In genomic region chr3:77038928-77039605, GRCh38 we compare ENCODE assay signal across 8 cellular contexts. TPM values are rescaled to one million over a fixed set of nuclear protein-coding genes. Genes with fewer than 3 reads are reported as not detected.
DNase-seq lines count a peak whose midpoint lies in the region; ATAC-seq and TF ChIP-seq lines count a peak whose summit lies in the region.

No MANE protein-coding gene starts in this region.

- peak overlapping the region; percentile 96 for H3K4me3 Mint-ChIP-seq in endothelial cell (ENCODE audit: unreplicated experiment)
- no peak overlapping the region for H3K4me3 Mint-ChIP-seq in effector memory CD8-positive, alpha-beta T cell

- no peak for TF ChIP-seq CTCF in endothelial cell (IDR thresholded peaks at IDR 0.05; ENCODE audit: unreplicated experiment)

- peak overlapping the region; percentile 24 for H3K9ac ChIP-seq in mucosa of stomach (ENCODE audit: low read length)

- H3K4me3 ChIP-seq in mucosa of stomach (ENCODE audit: low read length): peak overlapping the region; percentile 23

- H3K9me3 ChIP-seq in mucosa of stomach (ENCODE audit: control insufficient read depth, low read length): no peaks in the 10 kb centered on the region

- H3K36me3 ChIP-seq in mucosa of stomach (ENCODE audit: control insufficient read depth, insufficient read depth, low read length): no peaks in the 10 kb centered on the region

- H3K4me1 ChIP-seq in mucosa of stomach (ENCODE audit: control insufficient read depth, insufficient read depth, low read length): peaks cover 9% of the 10 kb centered on the region

- H3K36me3 Mint-ChIP-seq in endothelial cell (ENCODE audit: low read depth, unreplicated experiment): no peaks in the 10 kb centered on the region
- H3K36me3 Mint-ChIP-seq in effector memory CD8-positive, alpha-beta T cell (ENCODE audit: insufficient read depth): peaks cover 3% of the 10 kb centered on the region

- ATAC-seq in GM18861 (IDR thresholded peaks at IDR 0.05; ENCODE audit: unreplicated experiment): no peak
- ATAC-seq in HG03354 (IDR thresholded peaks at IDR 0.05; ENCODE audit: poor library complexity, severe bottlenecking, unreplicated experiment): no peak
- ATAC-seq in effector memory CD8-positive, alpha-beta T cell (replicated peaks): no peak

- peaks cover 35% of the 10 kb centered on the region for H3K27me3 ChIP-seq in mucosa of stomach (ENCODE audit: control insufficient read depth, insufficient read depth, low read length)

- peaks cover 8% of the 10 kb centered on the region for H3K4me1 Mint-ChIP-seq in endothelial cell (ENCODE audit: unreplicated experiment)
- no peaks in the 10 kb centered on the region for H3K4me1 Mint-ChIP-seq in effector memory CD8-positive, alpha-beta T cell (ENCODE audit: low read depth in 2 of 2)

- no peak overlapping the region for H3K27ac Mint-ChIP-seq in endothelial cell (ENCODE audit: unreplicated experiment)
- no peak overlapping the region for H3K27ac Mint-ChIP-seq in effector memory CD8-positive, alpha-beta T cell

- DNase-seq in COLO668 (lab: John Stamatoyannopoulos, UW; ENCODE audit: unreplicated experiment): peak; percentile 24
- DNase-seq in NCI-H2227 treated with DMSO at 0.1 percent for 48 hours (lab: John Stamatoyannopoulos, UW): peak; percentile 64
- DNase-seq in endothelial cell (ENCODE audit: low spot score): no peak
- DNase-seq in RPMI8226: no peak
- no peak for DNase-seq in effector memory CD8-positive, alpha-beta T cell

- H3K27me3 Mint-ChIP-seq in endothelial cell (ENCODE audit: unreplicated experiment): peaks cover 5% of the 10 kb centered on the region
- peaks cover 0 to 17% of the 10 kb centered on the region in 2 donors for H3K27me3 Mint-ChIP-seq in effector memory CD8-positive, alpha-beta T cell

- no peaks in the 10 kb centered on the region for H3K9me3 Mint-ChIP-seq in endothelial cell (ENCODE audit: unreplicated experiment)
- peaks cover 5 to 18% of the 10 kb centered on the region in 2 donors for H3K9me3 Mint-ChIP-seq in effector memory CD8-positive, alpha-beta T cell

RNA-seq across cellular contexts. Expression of gene ROBO2, which starts 0.8 kb away (rescaled TPM):
- total RNA-seq in endothelial cell (ENCODE audit: unreplicated experiment): 2.5 TPM

Comparison
In these comparisons a context has a peak if more than half of its experiments do, and no peak if none do; other contexts are left out.
1. DNase-seq: peak in COLO668 (single experiment) and NCI-H2227 treated with DMSO at 0.1 percent for 48 hours (single experiment); none in endothelial cell (single experiment), RPMI8226 (single experiment) and effector memory CD8-positive, alpha-beta T cell (0 of 3).